In the genomic region with DNA sequence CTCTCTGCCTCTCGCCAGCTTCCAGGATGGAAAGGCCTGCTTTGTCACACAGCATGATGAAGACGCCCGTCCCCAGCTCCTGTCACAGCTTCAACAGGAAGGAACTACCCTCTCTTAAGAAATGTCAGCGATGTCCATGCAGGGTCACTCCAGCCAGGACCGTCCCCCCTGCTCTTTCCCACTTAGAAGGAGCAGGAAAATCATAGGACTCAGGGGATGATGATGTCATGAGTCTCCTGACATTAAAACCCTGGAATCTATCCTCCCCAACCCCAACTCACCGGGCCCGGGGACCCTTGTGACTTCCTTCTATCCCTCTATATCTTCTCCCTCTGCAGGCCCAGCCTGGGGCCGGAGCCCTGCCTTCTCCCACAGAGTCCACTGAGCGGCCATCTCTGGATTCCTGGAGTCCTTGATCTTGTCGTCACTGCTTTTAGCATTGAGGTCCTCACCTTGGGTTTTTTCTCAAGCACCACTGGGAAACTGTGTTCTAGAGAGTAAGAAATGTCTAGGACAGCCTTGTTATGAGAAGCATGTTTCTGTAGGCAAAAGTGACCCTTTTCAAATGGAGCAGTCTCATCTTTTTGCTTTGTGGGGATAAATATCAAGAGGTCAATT, we compare ENCODE assay signal across 17 cellular contexts. TPM values are rescaled to one million over a fixed set of nuclear protein-coding genes. Genes with fewer than 3 reads are reported as not detected.
DNase-seq lines count a peak whose midpoint lies in the region; TF ChIP-seq lines count a peak whose summit lies in the region.
"Had no signal": no experiment of that assay in that cellular context is flagged by ENCODE, and none has a peak within 500 bp of the region (broad histone marks: within the 10 kb centered on the region; RNA-seq: fewer than 3 reads in every experiment).

No MANE protein-coding gene starts in this region.

- peaks cover 11% of the 10 kb centered on the region for H3K27me3 Mint-ChIP-seq in neural progenitor cell (ENCODE audit: insufficient read depth, low read depth)

- TF ChIP-seq CTCF in esophagus muscularis mucosa (IDR thresholded peaks at IDR 0.05) (no peak), neural progenitor cell (IDR thresholded peaks at IDR 0.05) (no peak), esophagus squamous epithelium (IDR thresholded peaks at IDR 0.05) (no peak), GM10266 (IDR thresholded peaks at IDR 0.05; ENCODE audit: control insufficient read depth, insufficient read depth, low read depth, missing control alignments) (no peak)

- H3K79me2 ChIP-seq in Karpas-422 (ENCODE audit: low read length) (no peaks in the 10 kb centered on the region), neural progenitor cell (ENCODE audit: low read depth) (no peaks in the 10 kb centered on the region)

- H3K4me1 Mint-ChIP-seq in neural progenitor cell: peaks cover 6% of the 10 kb centered on the region

- H2AFZ ChIP-seq in Karpas-422 (ENCODE audit: low read length) (peak overlapping the region; percentile 10; the same call in 1 of the 2 replicates), neural progenitor cell (replicated peaks) (no peak overlapping the region)

- H3K4me3 ChIP-seq in H7 (ENCODE audit: insufficient read depth, low read depth, low read length) (no peak overlapping the region), Karpas-422 (ENCODE audit: low read length) (no peak overlapping the region), esophagus muscularis mucosa (no peak overlapping the region), neural progenitor cell (no peak overlapping the region), esophagus squamous epithelium (no peak overlapping the region)
- H3K4me3 ChIP-seq: GM23338 had no signal

- H4K20me1 ChIP-seq in Karpas-422 (ENCODE audit: insufficient read depth, low read depth, low read length) (no peaks in the 10 kb centered on the region), neural progenitor cell (ENCODE audit: low read depth) (no peaks in the 10 kb centered on the region)

- 88% methylated on average over 7 of the region's 10 CpGs for WGBS in esophagus muscularis mucosa
- 83 to 91% methylated on average over 5 to 6 of the region's 10 CpGs for WGBS in esophagus squamous epithelium, 2 donors

- DNase-seq in H7 (peak; percentile 15), Karpas-422 (no peak), esophagus muscularis mucosa (ENCODE audit: extremely low spot score) (peak; percentile 75), neural progenitor cell (ENCODE audit: low spot score) (no peak), AG08395 (ENCODE audit: low spot score) (no peak), esophagus squamous epithelium (lab: John Stamatoyannopoulos, UW) (no peak), GM10266 (ENCODE audit: extremely low spot score) (no peak)
- DNase-seq: BE2C; CD8-positive, alpha-beta T cell; COR-L47; DMS153; DMS79 treated with DMSO at 0.1 percent for 48 hours; EL had no signal

- TF ChIP-seq EP300 in esophagus muscularis mucosa (IDR thresholded peaks at IDR 0.05): no peak

- intact Hi-C loops in esophagus muscularis mucosa (cut with DNase I) (loop anchor here (10.0 kb wide), 1 partner anchor 505 kb away; a partner anchor contains a TSS), esophagus squamous epithelium (cut with DNase I) (loop anchor here (10.0 kb wide), 1 partner anchor 85 kb away; no protein-coding TSS in a partner anchor)

- H3K4me3 Mint-ChIP-seq in neural progenitor cell: peak overlapping the region; percentile 53
- H3K4me3 Mint-ChIP-seq: CD14-positive monocyte; CD8-positive, alpha-beta T cell; GM23338; H9 had no signal

- TF ChIP-seq POLR2A in esophagus muscularis mucosa (IDR thresholded peaks at IDR 0.05; ENCODE audit: low read depth) (no peak), esophagus squamous epithelium (IDR thresholded peaks at IDR 0.05) (no peak)

- H3K9me2 ChIP-seq in Karpas-422 (replicated peaks; ENCODE audit: insufficient read depth, low read length): no peaks in the 10 kb centered on the region

- no peak overlapping the region for H3K27ac Mint-ChIP-seq in neural progenitor cell
- H3K27ac Mint-ChIP-seq: CD14-positive monocyte; CD8-positive, alpha-beta T cell; GM23338; H9 had no signal

- H3K9me3 Mint-ChIP-seq in neural progenitor cell: no peaks in the 10 kb centered on the region
- H3K9me3 Mint-ChIP-seq: CD8-positive, alpha-beta T cell; H9 had no signal

- no peaks in the 10 kb centered on the region for H3K36me3 Mint-ChIP-seq in neural progenitor cell
- H3K36me3 Mint-ChIP-seq: CD14-positive monocyte; CD8-positive, alpha-beta T cell had no signal

- H3K4me2 ChIP-seq in Karpas-422 (ENCODE audit: low read depth, low read length, poor library complexity, severe bottlenecking): no peak overlapping the region
- no peak overlapping the region for H3K4me2 ChIP-seq in neural progenitor cell
- H3K4me2 ChIP-seq: GM23338 had no signal

- H3K9me3 ChIP-seq in Karpas-422 (ENCODE audit: low read length) (no peaks in the 10 kb centered on the region), esophagus muscularis mucosa (no peaks in the 10 kb centered on the region), neural progenitor cell (ENCODE audit: low read depth) (no peaks in the 10 kb centered on the region), esophagus squamous epithelium (no peaks in the 10 kb centered on the region)
- H3K9me3 ChIP-seq: BE2C had no signal

- H3K27ac ChIP-seq in Karpas-422 (ENCODE audit: low read length) (no peak overlapping the region), esophagus muscularis mucosa (replicated peaks in 1 of 4) (no peak overlapping the region), neural progenitor cell (no peak overlapping the region), esophagus squamous epithelium (no peak overlapping the region)

- peaks cover 5% of the 10 kb centered on the region for H3K4me1 ChIP-seq in Karpas-422 (ENCODE audit: low read length)
- H3K4me1 ChIP-seq in esophagus muscularis mucosa: no peaks in the 10 kb centered on the region
- H3K4me1 ChIP-seq in neural progenitor cell: no peaks in the 10 kb centered on the region
- no peaks in the 10 kb centered on the region for H3K4me1 ChIP-seq in esophagus squamous epithelium
- H3K4me1 ChIP-seq: BE2C had no signal

- H3K9ac ChIP-seq in Karpas-422 (ENCODE audit: low read length) (no peak overlapping the region), neural progenitor cell (no peak overlapping the region)

- no peaks in the 10 kb centered on the region for H3K27me3 ChIP-seq in H7 (ENCODE audit: control insufficient read depth, insufficient read depth, low read length)
- H3K27me3 ChIP-seq in Karpas-422 (ENCODE audit: low read length): no peaks in the 10 kb centered on the region
- peaks cover 0 to 12% (median 0%) of the 10 kb centered on the region in 4 donors for H3K27me3 ChIP-seq in esophagus muscularis mucosa
- peaks cover 7% of the 10 kb centered on the region for H3K27me3 ChIP-seq in neural progenitor cell
- peaks cover 0 to 14% (median 0%) of the 10 kb centered on the region in 4 donors for H3K27me3 ChIP-seq in esophagus squamous epithelium
- H3K27me3 ChIP-seq: BE2C had no signal

- H3K36me3 ChIP-seq in H7 (replicated peaks; ENCODE audit: control insufficient read depth, insufficient read depth, low read length) (no peaks in the 10 kb centered on the region), Karpas-422 (ENCODE audit: insufficient read depth, low read length) (no peaks in the 10 kb centered on the region), esophagus muscularis mucosa (no peaks in the 10 kb centered on the region), neural progenitor cell (no peaks in the 10 kb centered on the region), esophagus squamous epithelium (no peaks in the 10 kb centered on the region)
- H3K36me3 ChIP-seq: BE2C had no signal

- no peaks in the 10 kb centered on the region for H3F3A ChIP-seq in neural progenitor cell (ENCODE audit: low read depth)

RNA-seq across cellular contexts. Expression of a gene that starts 42.8 kb away (rescaled TPM):
- 0.07 TPM in 1 of 2 replicates, not detected in the other for total RNA-seq in H7 (2014; rRNA removed; shearing (Covaris generic))
- total RNA-seq in Karpas-422 (2014; rRNA removed; shearing (Covaris generic); ENCODE audit: low replicate concordance): 0.18 TPM in 1 of 2 replicates, not detected in the other
- 1 to 10 TPM; 1.5 to 4.3 (median 2.7) TPM for total RNA-seq in esophagus muscularis mucosa
- total RNA-seq in neural progenitor cell (ENCODE audit: low replicate concordance): 0.46 and 0.71 TPM in 2 replicates
- 1 to 10 TPM; 1.6 to 2.7 (median 2.2) TPM for total RNA-seq in esophagus squamous epithelium
- total RNA-seq: HT1080 had no signal

RNA-seq across cellular contexts. Expression of a gene that starts 50.9 kb away (rescaled TPM):
- not detected in 2 replicates for total RNA-seq in H7 (2014; rRNA removed; shearing (Covaris generic))
- total RNA-seq in Karpas-422 (2014; rRNA removed; shearing (Covaris generic); ENCODE audit: low replicate concordance): 0.69 and 1.4 TPM in 2 replicates
- total RNA-seq in esophagus muscularis mucosa (under 1 TPM; 0.26 to 0.75 (median 0.46) TPM), neural progenitor cell (ENCODE audit: low replicate concordance) (not detected in 2 replicates), esophagus squamous epithelium (1 to 10 TPM; 2.4 to 9.7 (median 6.6) TPM)
- total RNA-seq: GM23338, H9 had no signal

Comparison
In these comparisons a context has a peak if more than half of its experiments do, and no peak if none do; other contexts are left out.
1. DNase-seq: peak in H7 (single experiment) and esophagus muscularis mucosa (single experiment); none in Karpas-422 (single experiment), neural progenitor cell (single experiment), AG08395 (single experiment), esophagus squamous epithelium (single experiment) and GM10266 (single experiment).